Comparison of ENCODE assay signal across 28 cellular contexts in genomic region chr14:83309211-83309610, GRCh38.
"Had no signal": no experiment of that assay in that cellular context is flagged by ENCODE, and none has a peak within 500 bp of the region (broad histone marks: within the 10 kb centered on the region; RNA-seq: fewer than 3 reads in every experiment).

No MANE protein-coding gene starts in this region.

- H3K9me3 Mint-ChIP-seq: type B pancreatic cell had no signal

- H3K27me3 Mint-ChIP-seq: stimulated activated memory B cell treated with anti-CD40 and anti-IgM and Interleukin-4, amounts not matched to agents 10 μg/mL and 1 μg/mL and 100 μg/mL, for 72 hours; stimulated activated naive B cell treated with anti-CD40 and anti-IgM and Interleukin-4, amounts not matched to agents 10 μg/mL and 1 μg/mL and 100 μg/mL, for 72 hours; stimulated activated naive CD8-positive, alpha-beta T cell treated with anti-CD3 and anti-CD28 coated beads, Interleukin-15, amount 100 ng/mL, for 72 hours; stimulated activated naive CD8-positive, alpha-beta T cell treated with anti-CD3 and anti-CD28 coated beads, Interleukin-15, Interleukin-2, amounts not matched to agents 100 ng/mL and 50 ng/mL, for 24 hours; type B pancreatic cell had no signal

- H3K4me3 ChIP-seq: stomach, suprapubic skin, testis, thoracic aorta, thyroid gland, tibial artery, tibial nerve, transverse colon, upper lobe of left lung, upper lobe of right lung, uterus, vagina had no signal

- H3K9me3 ChIP-seq: stomach, testis, thoracic aorta, thyroid gland, tibial artery, tibial nerve, transverse colon, upper lobe of left lung, upper lobe of right lung, uterus, vagina had no signal

- H3K27ac Mint-ChIP-seq: stimulated activated effector memory CD8-positive, alpha-beta T cell treated with anti-CD3 and anti-CD28 coated beads, Interleukin-12 subunit alpha, Interleukin-12 subunit beta, amount 100 ng/mL, for 72 hours; stimulated activated memory B cell treated with anti-CD40 and anti-IgM and Interleukin-4, amounts not matched to agents 10 μg/mL and 1 μg/mL and 100 μg/mL, for 72 hours; stimulated activated naive B cell treated with anti-CD40 and anti-IgM and Interleukin-4, amounts not matched to agents 10 μg/mL and 1 μg/mL and 100 μg/mL, for 72 hours; stimulated activated naive CD8-positive, alpha-beta T cell treated with anti-CD3 and anti-CD28 coated beads, Interleukin-15, amount 100 ng/mL, for 72 hours; stimulated activated naive CD8-positive, alpha-beta T cell treated with anti-CD3 and anti-CD28 coated beads, Interleukin-15, Interleukin-2, amounts not matched to agents 100 ng/mL and 50 ng/mL, for 24 hours; type B pancreatic cell had no signal

- H3K4me1 Mint-ChIP-seq: stimulated activated effector memory CD8-positive, alpha-beta T cell treated with anti-CD3 and anti-CD28 coated beads, Interleukin-12 subunit alpha, Interleukin-12 subunit beta, amount 100 ng/mL, for 72 hours; stimulated activated memory B cell treated with anti-CD40 and anti-IgM and Interleukin-4, amounts not matched to agents 10 μg/mL and 1 μg/mL and 100 μg/mL, for 72 hours; stimulated activated naive B cell treated with anti-CD40 and anti-IgM and Interleukin-4, amounts not matched to agents 10 μg/mL and 1 μg/mL and 100 μg/mL, for 72 hours; stimulated activated naive CD8-positive, alpha-beta T cell treated with anti-CD3 and anti-CD28 coated beads, Interleukin-15, amount 100 ng/mL, for 72 hours had no signal

- H3K27me3 ChIP-seq: stomach, suprapubic skin, testis, thyroid gland, tibial artery, tibial nerve, transverse colon, upper lobe of left lung, upper lobe of right lung, uterus, vagina had no signal

- DNase-seq: stimulated activated CD4-positive, alpha-beta T cell treated with anti-CD3 and anti-CD28 coated beads, Interleukin-2, amount 100 ng/mL, for 48 hours; stimulated activated CD4-positive, alpha-beta T cell treated with anti-CD3 and anti-CD28 coated beads, Interleukin-4, amount 100 ng/mL, for 1 hour; stimulated activated CD4-positive, alpha-beta T cell treated with anti-CD3 and anti-CD28 coated beads, Interleukin-4, amount 100 ng/mL, for 24 hours; stimulated activated CD4-positive, alpha-beta T cell treated with anti-CD3 and anti-CD28 coated beads, Interleukin-4, amount 100 ng/mL, for 4 hours; stimulated activated CD8-positive, alpha-beta memory T cell treated with anti-CD3 and anti-CD28 coated beads, Interleukin-4, amount 100 ng/mL, for 48 hours; stimulated activated naive B cell treated with anti-CD40 and anti-IgM and Interleukin-4, amounts not matched to agents 10 μg/mL and 1 μg/mL and 100 μg/mL, for 72 hours; stimulated activated naive CD4-positive, alpha-beta T cell; stimulated activated naive CD4-positive, alpha-beta T cell treated with Interleukin-2 at 50 U/mL for 16 hours; stimulated activated naive CD8-positive, alpha-beta T cell treated with anti-CD3 and anti-CD28 coated beads, Interleukin-15, amount 100 ng/mL, for 72 hours; stimulated activated naive CD8-positive, alpha-beta T cell treated with anti-CD3 and anti-CD28 coated beads, Interleukin-15, Interleukin-2, amounts not matched to agents 100 U/mL and 50 U/mL, for 24 hours; stomach; substantia nigra; testis; thyroid gland; tibial artery; transverse colon; trophoblast cell; upper lobe of left lung; upper lobe of right lung; uterus had no signal

- H3K4me1 ChIP-seq: stomach, suprapubic skin, testis, thyroid gland, tibial artery, tibial nerve, transverse colon, upper lobe of left lung, upper lobe of right lung, uterus, vagina had no signal

- H3K36me3 Mint-ChIP-seq: stimulated activated effector memory CD8-positive, alpha-beta T cell treated with anti-CD3 and anti-CD28 coated beads, Interleukin-12 subunit alpha, Interleukin-12 subunit beta, amount 100 ng/mL, for 72 hours; stimulated activated memory B cell treated with anti-CD40 and anti-IgM and Interleukin-4, amounts not matched to agents 10 μg/mL and 1 μg/mL and 100 μg/mL, for 72 hours; stimulated activated naive B cell treated with anti-CD40 and anti-IgM and Interleukin-4, amounts not matched to agents 10 μg/mL and 1 μg/mL and 100 μg/mL, for 72 hours; type B pancreatic cell had no signal

- H3K36me3 ChIP-seq: stomach, suprapubic skin, thoracic aorta, thyroid gland, tibial artery, tibial nerve, transverse colon, upper lobe of left lung, upper lobe of right lung, uterus, vagina had no signal

- H3K27ac ChIP-seq: stomach, suprapubic skin, testis, thoracic aorta, thyroid gland, tibial artery, tibial nerve, transverse colon, upper lobe of left lung, upper lobe of right lung, uterus, vagina had no signal

- H3K4me3 Mint-ChIP-seq: stimulated activated effector memory CD8-positive, alpha-beta T cell treated with anti-CD3 and anti-CD28 coated beads, Interleukin-12 subunit alpha, Interleukin-12 subunit beta, amount 100 ng/mL, for 72 hours; stimulated activated memory B cell treated with anti-CD40 and anti-IgM and Interleukin-4, amounts not matched to agents 10 μg/mL and 1 μg/mL and 100 μg/mL, for 72 hours; stimulated activated naive B cell treated with anti-CD40 and anti-IgM and Interleukin-4, amounts not matched to agents 10 μg/mL and 1 μg/mL and 100 μg/mL, for 72 hours; stimulated activated naive CD8-positive, alpha-beta T cell treated with anti-CD3 and anti-CD28 coated beads, Interleukin-15, amount 100 ng/mL, for 72 hours; stimulated activated naive CD8-positive, alpha-beta T cell treated with anti-CD3 and anti-CD28 coated beads, Interleukin-15, Interleukin-2, amounts not matched to agents 100 ng/mL and 50 ng/mL, for 24 hours; type B pancreatic cell had no signal
